8 cellular contexts compared by ENCODE assay signal in the genomic region with DNA sequence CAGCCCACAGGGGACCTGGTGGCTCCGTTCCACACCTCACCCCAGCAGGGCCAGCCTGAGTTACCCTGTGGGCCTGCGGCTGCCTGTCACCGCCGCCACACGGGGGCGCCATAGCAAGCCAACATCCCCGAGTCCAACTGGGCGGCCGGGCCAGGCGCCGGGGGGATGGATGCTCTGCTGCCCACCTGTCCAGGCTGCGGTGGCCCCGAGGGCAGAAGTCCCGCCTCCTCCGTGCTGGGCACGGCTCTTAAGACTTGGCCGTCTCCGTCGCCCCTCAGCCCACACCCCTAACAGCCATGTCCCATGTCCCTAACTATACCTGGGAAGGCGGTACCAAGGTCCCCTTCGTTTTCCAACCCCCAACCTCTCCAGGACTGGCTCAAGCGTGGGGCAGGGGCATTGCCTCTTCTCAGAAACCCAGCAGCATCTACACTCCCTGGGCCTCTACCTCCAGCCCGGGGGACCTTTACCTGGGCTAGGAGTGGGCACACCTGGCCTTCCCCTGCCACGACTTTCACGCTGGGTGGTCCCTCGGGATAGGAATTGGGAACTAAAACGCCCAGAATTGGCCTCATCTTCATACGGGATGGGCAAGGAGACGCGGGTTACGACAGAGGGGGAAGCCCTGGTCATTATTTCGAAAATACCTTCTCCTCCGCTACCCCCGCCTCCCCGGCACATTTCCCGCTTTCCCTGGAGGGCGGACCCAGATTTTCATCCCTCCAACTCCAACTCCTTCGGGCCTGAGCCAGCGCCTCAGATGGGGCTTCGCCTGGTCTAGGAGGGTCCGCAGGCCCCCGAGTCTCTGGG. TPM values are rescaled to one million over a fixed set of nuclear protein-coding genes. Genes with fewer than 3 reads are reported as not detected.
DNase-seq lines count a peak whose midpoint lies in the region; ATAC-seq and TF ChIP-seq lines count a peak whose summit lies in the region.

No MANE protein-coding gene starts in this region.

- peak; percentile 72 for DNase-seq in CD1c-positive myeloid dendritic cell (ENCODE audit: extremely low spot score)
- DNase-seq in RPMI8226: peak; percentile 82
- peak; percentile 95 for DNase-seq in activated effector memory CD4-positive, alpha-beta T cell treated with anti-CD3 and anti-CD28 coated beads, Interleukin-2, amount 50 U/mL, for 16 hours
- peak; percentile 50 to 88 for DNase-seq in foreskin fibroblast
- peak; percentile 88 for DNase-seq in neural crest cell (ENCODE audit: low read depth, low spot score)

- peaks cover 29% of the 10 kb centered on the region for H3K27me3 Mint-ChIP-seq in neural crest cell (ENCODE audit: low read depth)
- H3K27me3 Mint-ChIP-seq in stimulated activated naive CD8-positive, alpha-beta T cell treated with anti-CD3 and anti-CD28 coated beads, Interleukin-15, Interleukin-2, amounts not matched to agents 100 ng/mL and 50 ng/mL, for 24 hours: peaks cover 11% of the 10 kb centered on the region

- peak overlapping the region; percentile 77 for H3K9ac ChIP-seq in HUES6 (ENCODE audit: low read length)

- peak overlapping the region; percentile 98 for H3K4me3 Mint-ChIP-seq in neural crest cell
- H3K4me3 Mint-ChIP-seq in stimulated activated naive CD8-positive, alpha-beta T cell treated with anti-CD3 and anti-CD28 coated beads, Interleukin-15, Interleukin-2, amounts not matched to agents 100 ng/mL and 50 ng/mL, for 24 hours: peak overlapping the region; percentile 86

- peaks cover 16% of the 10 kb centered on the region for H3K4me1 ChIP-seq in HUES6 (ENCODE audit: control insufficient read depth, insufficient read depth, low read length)

- H3K27ac ChIP-seq in HUES6 (ENCODE audit: low read depth, low read length): no peak overlapping the region

- no peaks in the 10 kb centered on the region for H3K9me3 Mint-ChIP-seq in neural crest cell
- H3K9me3 Mint-ChIP-seq in stimulated activated naive CD8-positive, alpha-beta T cell treated with anti-CD3 and anti-CD28 coated beads, Interleukin-15, Interleukin-2, amounts not matched to agents 100 ng/mL and 50 ng/mL, for 24 hours: peaks cover 6% of the 10 kb centered on the region

- H3K4me1 Mint-ChIP-seq in neural crest cell: peaks cover 21% of the 10 kb centered on the region
- H3K4me1 Mint-ChIP-seq in stimulated activated naive CD8-positive, alpha-beta T cell treated with anti-CD3 and anti-CD28 coated beads, Interleukin-15, Interleukin-2, amounts not matched to agents 100 ng/mL and 50 ng/mL, for 24 hours (ENCODE audit: low read depth): peaks cover 4% of the 10 kb centered on the region

- no peaks in the 10 kb centered on the region for H3K36me3 Mint-ChIP-seq in neural crest cell (ENCODE audit: low read depth)
- no peaks in the 10 kb centered on the region for H3K36me3 Mint-ChIP-seq in stimulated activated naive CD8-positive, alpha-beta T cell treated with anti-CD3 and anti-CD28 coated beads, Interleukin-15, Interleukin-2, amounts not matched to agents 100 ng/mL and 50 ng/mL, for 24 hours (ENCODE audit: low read depth)

- peaks cover 9% of the 10 kb centered on the region; the same call in 1 of the 2 replicates for H3K27me3 ChIP-seq in HUES6 (ENCODE audit: control insufficient read depth, insufficient read depth, low read length)

- no peaks in the 10 kb centered on the region for H3K36me3 ChIP-seq in HUES6 (ENCODE audit: control insufficient read depth, insufficient read depth, low read length)

- H3K9me3 ChIP-seq in HUES6 (ENCODE audit: control insufficient read depth, insufficient read depth, low read depth, low read length): peaks cover 13% of the 10 kb centered on the region

- peak; percentile 94 for TF ChIP-seq CTCF in foreskin fibroblast (IDR thresholded peaks at IDR 0.05; ENCODE audit: low read depth, low read length)
- peak; percentile 93 for TF ChIP-seq CTCF in neural crest cell (conservative IDR thresholded peaks at IDR 0.05)

- peak; percentile 36 for ATAC-seq in GM19372 (IDR thresholded peaks at IDR 0.05; ENCODE audit: low read depth, unreplicated experiment)

- no peak overlapping the region for H3K27ac Mint-ChIP-seq in neural crest cell (ENCODE audit: unreplicated experiment)
- H3K27ac Mint-ChIP-seq in stimulated activated naive CD8-positive, alpha-beta T cell treated with anti-CD3 and anti-CD28 coated beads, Interleukin-15, Interleukin-2, amounts not matched to agents 100 ng/mL and 50 ng/mL, for 24 hours: peak overlapping the region; percentile 71

- H3K4me3 ChIP-seq in HUES6 (ENCODE audit: low read depth, low read length) (peak overlapping the region; percentile 87), foreskin fibroblast (ENCODE audit: low read depth in 1 of 2, low read length in 2 of 2) (peak overlapping the region; percentile 81 to 82)

RNA-seq across cellular contexts. Expression of gene CYP46A1, which starts 1.1 kb away (rescaled TPM):
- 3.0 and 3.6 TPM in 2 replicates for total RNA-seq in neural crest cell

RNA-seq across cellular contexts. Expression of gene HHIPL1, which starts 38.1 kb away (rescaled TPM):
- 2.3 and 2.5 TPM in 2 replicates for total RNA-seq in neural crest cell
